Comparison of ENCODE assay signal across 9 cellular contexts in the genomic region with DNA sequence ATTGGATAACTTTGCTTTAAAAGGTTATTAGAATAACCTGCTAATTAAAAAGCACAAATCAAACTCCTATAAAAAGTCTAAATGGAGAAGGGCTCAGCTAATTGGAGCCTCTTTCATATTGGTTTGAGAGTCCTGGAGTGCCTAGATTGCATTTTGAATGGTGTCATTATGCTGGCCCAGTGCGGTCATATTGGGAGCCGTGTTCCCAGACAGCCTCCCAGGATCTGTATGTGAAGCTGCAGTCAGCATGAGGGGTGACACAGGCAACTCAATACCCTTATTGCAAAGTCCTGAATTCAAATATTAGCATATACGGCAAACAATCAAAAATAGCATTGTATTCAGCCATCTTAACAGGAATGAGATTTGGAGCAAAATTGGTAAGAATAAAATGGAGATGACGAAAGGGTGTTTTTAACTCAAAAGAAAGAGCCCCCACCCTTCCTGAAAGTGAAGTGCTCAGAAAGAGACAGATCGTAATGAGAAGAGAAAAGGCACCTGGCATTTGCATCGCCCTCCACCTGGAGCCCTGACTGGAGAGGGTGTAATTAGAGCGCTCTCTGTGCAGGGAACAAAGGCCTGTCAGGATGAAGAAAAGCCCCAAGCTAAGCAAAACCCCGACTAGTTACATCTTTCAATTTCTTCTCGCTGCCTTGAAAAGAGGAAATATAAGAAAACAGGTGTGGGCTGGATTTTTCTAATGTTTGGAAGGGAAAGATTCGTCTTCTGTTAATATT.
"Had no signal": no experiment of that assay in that cellular context is flagged by ENCODE, and none has a peak within 500 bp of the region (broad histone marks: within the 10 kb centered on the region; RNA-seq: fewer than 3 reads in every experiment).

No MANE protein-coding gene starts in this region.

- H3K9me3 ChIP-seq: esophagus muscularis mucosa, thoracic aorta had no signal

- H3K4me1 ChIP-seq: esophagus muscularis mucosa, stomach had no signal

- H3K4me3 ChIP-seq: esophagus muscularis mucosa, stomach, thoracic aorta had no signal

- H3K27me3 ChIP-seq: stomach had no signal

- H3K36me3 ChIP-seq: esophagus muscularis mucosa, stomach, thoracic aorta had no signal

- H3K27ac ChIP-seq: esophagus muscularis mucosa, stomach, thoracic aorta had no signal

- DNase-seq: activated CD4-positive, alpha-beta memory T cell treated with anti-CD3 and anti-CD28 coated beads, Interleukin-2, amount 10 ng/mL, durations not matched to agents 7 days and 5 days; activated naive CD4-positive, alpha-beta T cell; activated naive CD8-positive, alpha-beta T cell treated with anti-CD3 and anti-CD28 coated beads, Interleukin-2, amount 50 U/mL, for 24 hours; hypothalamus; kidney glomerular epithelial cell; retina; stomach had no signal

- ATAC-seq: activated naive CD8-positive, alpha-beta T cell treated with anti-CD3 and anti-CD28 coated beads, Interleukin-2, amount 50 U/mL, for 24 hours had no signal
